ENCODE assay signal across 8 cellular contexts in genomic region chr15:78148392-78149067, GRCh38. TPM values are rescaled to one million over a fixed set of nuclear protein-coding genes. Genes with fewer than 3 reads are reported as not detected.
DNase-seq lines count a peak whose midpoint lies in the region; ATAC-seq and TF ChIP-seq lines count a peak whose summit lies in the region.

No MANE protein-coding gene starts in this region.

- peak overlapping the region; percentile 91 for H3K4me3 Mint-ChIP-seq in activated CD8-positive, alpha-beta memory T cell treated with anti-CD3 and anti-CD28 coated beads, Interleukin-2, amount 10 ng/mL, durations not matched to agents 7 days and 5 days
- peak overlapping the region; percentile 82 for H3K4me3 Mint-ChIP-seq in stimulated activated effector memory CD8-positive, alpha-beta T cell treated with anti-CD3 and anti-CD28 coated beads, Interleukin-12 subunit alpha, Interleukin-12 subunit beta, amount 100 ng/mL, for 72 hours

- peak; percentile 2 for ATAC-seq in activated CD8-positive, alpha-beta memory T cell treated with anti-CD3 and anti-CD28 coated beads, Interleukin-2, amount 10 ng/mL, durations not matched to agents 7 days and 5 days
- ATAC-seq in RWPE2 (ENCODE audit: low read depth) (no peak), gastroesophageal sphincter (no peak), GM19467 (IDR thresholded peaks at IDR 0.05; ENCODE audit: unreplicated experiment) (no peak), HG03175 (IDR thresholded peaks at IDR 0.05; ENCODE audit: unreplicated experiment) (no peak)
- ATAC-seq in stimulated activated effector memory CD8-positive, alpha-beta T cell treated with anti-CD3 and anti-CD28 coated beads, Interleukin-12 subunit alpha, Interleukin-12 subunit beta, amount 100 ng/mL, for 72 hours, result no peak

- no peaks in the 10 kb centered on the region for H3K36me3 ChIP-seq in RWPE2 (ENCODE audit: low read depth)
- H3K36me3 ChIP-seq in gastroesophageal sphincter, result no peaks in the 10 kb centered on the region

- TF ChIP-seq EP300 in gastroesophageal sphincter (IDR thresholded peaks at IDR 0.05), result no peak

- H3K4me1 ChIP-seq in RWPE2 (ENCODE audit: insufficient read depth, poor library complexity, severe bottlenecking) (peaks cover 17% of the 10 kb centered on the region), gastroesophageal sphincter (peaks cover 0 to 30% (median 4%) of the 10 kb centered on the region in 3 donors)

- WGBS in gastroesophageal sphincter (ENCODE audit: low coverage in 1 of 2), 2 donors, result 20 to 23% methylated on average over 12 to 13 of the region's 14 CpGs

- TF ChIP-seq POLR2A in gastroesophageal sphincter (IDR thresholded peaks at IDR 0.05), result no peak

- H3K27me3 Mint-ChIP-seq in activated CD8-positive, alpha-beta memory T cell treated with anti-CD3 and anti-CD28 coated beads, Interleukin-2, amount 10 ng/mL, durations not matched to agents 7 days and 5 days, result no peaks in the 10 kb centered on the region

- peak overlapping the region; percentile 90 for H3K27ac Mint-ChIP-seq in activated CD8-positive, alpha-beta memory T cell treated with anti-CD3 and anti-CD28 coated beads, Interleukin-2, amount 10 ng/mL, durations not matched to agents 7 days and 5 days
- H3K27ac Mint-ChIP-seq in stimulated activated effector memory CD8-positive, alpha-beta T cell treated with anti-CD3 and anti-CD28 coated beads, Interleukin-12 subunit alpha, Interleukin-12 subunit beta, amount 100 ng/mL, for 72 hours, result peak overlapping the region; percentile 92

- TF ChIP-seq CTCF in RWPE2 (IDR thresholded peaks at IDR 0.05; ENCODE audit: poor library complexity, severe bottlenecking) (no peak), gastroesophageal sphincter (IDR thresholded peaks at IDR 0.05) (no peak)

- no peaks in the 10 kb centered on the region for H3K9me3 Mint-ChIP-seq in activated CD8-positive, alpha-beta memory T cell treated with anti-CD3 and anti-CD28 coated beads, Interleukin-2, amount 10 ng/mL, durations not matched to agents 7 days and 5 days (ENCODE audit: low read depth)
- no peaks in the 10 kb centered on the region for H3K9me3 Mint-ChIP-seq in stimulated activated effector memory CD8-positive, alpha-beta T cell treated with anti-CD3 and anti-CD28 coated beads, Interleukin-12 subunit alpha, Interleukin-12 subunit beta, amount 100 ng/mL, for 72 hours

- CTCF ChIA-PET in activated CD8-positive, alpha-beta memory T cell treated with anti-CD3 and anti-CD28 coated beads, Interleukin-2, amount 10 ng/mL, durations not matched to agents 7 days and 5 days (lab: Charles Lee), result interaction anchor here (0.6 to 3.7 kb wide), 15 partner anchors 9 to 536 kb away, joined by 3 to 21 read pairs (median 4); partner anchors contain the start of genes CIB2, DNAJA4 and IREB2

- peaks cover 45% of the 10 kb centered on the region for H3K4me1 Mint-ChIP-seq in activated CD8-positive, alpha-beta memory T cell treated with anti-CD3 and anti-CD28 coated beads, Interleukin-2, amount 10 ng/mL, durations not matched to agents 7 days and 5 days
- peaks cover 41% of the 10 kb centered on the region for H3K4me1 Mint-ChIP-seq in stimulated activated effector memory CD8-positive, alpha-beta T cell treated with anti-CD3 and anti-CD28 coated beads, Interleukin-12 subunit alpha, Interleukin-12 subunit beta, amount 100 ng/mL, for 72 hours

- no peak for DNase-seq in activated CD8-positive, alpha-beta memory T cell treated with anti-CD3 and anti-CD28 coated beads, Interleukin-2, amount 10 ng/mL, durations not matched to agents 7 days and 5 days
- no peak for DNase-seq in activated CD8-positive, alpha-beta memory T cell treated with anti-CD3 and anti-CD28 coated beads for 24 hours
- peak; percentile 11 for DNase-seq in RWPE2 (ENCODE audit: low spot score)
- no peak for DNase-seq in stimulated activated effector memory CD8-positive, alpha-beta T cell treated with anti-CD3 and anti-CD28 coated beads, Interleukin-12 subunit alpha, Interleukin-12 subunit beta, amount 100 ng/mL, for 72 hours (ENCODE audit: low spot score in 2 of 2)
- no peak for DNase-seq in GM19240 (ENCODE audit: insufficient read length, low spot score)

- H3K36me3 Mint-ChIP-seq in activated CD8-positive, alpha-beta memory T cell treated with anti-CD3 and anti-CD28 coated beads, Interleukin-2, amount 10 ng/mL, durations not matched to agents 7 days and 5 days, result peaks cover 17% of the 10 kb centered on the region
- H3K36me3 Mint-ChIP-seq in stimulated activated effector memory CD8-positive, alpha-beta T cell treated with anti-CD3 and anti-CD28 coated beads, Interleukin-12 subunit alpha, Interleukin-12 subunit beta, amount 100 ng/mL, for 72 hours, result peaks cover 25% of the 10 kb centered on the region

- no peaks in the 10 kb centered on the region for H3K9me3 ChIP-seq in RWPE2 (ENCODE audit: severe bottlenecking)
- H3K9me3 ChIP-seq in gastroesophageal sphincter, result no peaks in the 10 kb centered on the region

- H3K27me3 ChIP-seq in RWPE2 (ENCODE audit: insufficient read depth, poor library complexity, severe bottlenecking) (no peaks in the 10 kb centered on the region), gastroesophageal sphincter (no peaks in the 10 kb centered on the region)

- H3K27ac ChIP-seq in RWPE2 (ENCODE audit: poor library complexity, severe bottlenecking) (peak overlapping the region; percentile 39), gastroesophageal sphincter (peak overlapping the region in 3 of 4 donors; percentile 21 to 93 (median 91))

- H3K4me3 ChIP-seq in RWPE2 (ENCODE audit: severe bottlenecking) (peak overlapping the region; percentile 88), gastroesophageal sphincter (peak overlapping the region; percentile 52 to 89)

RNA-seq across cellular contexts. Expression of gene IDH3A, which starts 0.6 kb away (rescaled TPM):
- 100 to 1,000 TPM in 1 of 2 experiments, 10 to 100 TPM in 1; 97.9 to 105 TPM for total RNA-seq in activated CD8-positive, alpha-beta memory T cell treated with anti-CD3 and anti-CD28 coated beads, Interleukin-2, amount 10 ng/mL, durations not matched to agents 7 days and 5 days
- total RNA-seq in gastroesophageal sphincter, result 100 to 1,000 TPM in 2 of 4 donors, 10 to 100 TPM in 2; 81.1 to 129 (median 97.0) TPM

RNA-seq across cellular contexts. Expression of gene CIB2, which starts 17.3 kb away (rescaled TPM):
- 1 to 10 TPM in 1 of 2 experiments, under 1 TPM in 1; 0.94 to 1.2 TPM for total RNA-seq in activated CD8-positive, alpha-beta memory T cell treated with anti-CD3 and anti-CD28 coated beads, Interleukin-2, amount 10 ng/mL, durations not matched to agents 7 days and 5 days
- 10 to 100 TPM in 2 of 4 donors, 1 to 10 TPM in 2; 3.0 to 17.4 (median 8.8) TPM for total RNA-seq in gastroesophageal sphincter

RNA-seq across cellular contexts. Expression of gene SH2D7, which starts 56.2 kb away (rescaled TPM):
- under 1 TPM; 0.26 to 0.28 TPM for total RNA-seq in activated CD8-positive, alpha-beta memory T cell treated with anti-CD3 and anti-CD28 coated beads, Interleukin-2, amount 10 ng/mL, durations not matched to agents 7 days and 5 days
- not detected for total RNA-seq in gastroesophageal sphincter
